In the genomic region with DNA sequence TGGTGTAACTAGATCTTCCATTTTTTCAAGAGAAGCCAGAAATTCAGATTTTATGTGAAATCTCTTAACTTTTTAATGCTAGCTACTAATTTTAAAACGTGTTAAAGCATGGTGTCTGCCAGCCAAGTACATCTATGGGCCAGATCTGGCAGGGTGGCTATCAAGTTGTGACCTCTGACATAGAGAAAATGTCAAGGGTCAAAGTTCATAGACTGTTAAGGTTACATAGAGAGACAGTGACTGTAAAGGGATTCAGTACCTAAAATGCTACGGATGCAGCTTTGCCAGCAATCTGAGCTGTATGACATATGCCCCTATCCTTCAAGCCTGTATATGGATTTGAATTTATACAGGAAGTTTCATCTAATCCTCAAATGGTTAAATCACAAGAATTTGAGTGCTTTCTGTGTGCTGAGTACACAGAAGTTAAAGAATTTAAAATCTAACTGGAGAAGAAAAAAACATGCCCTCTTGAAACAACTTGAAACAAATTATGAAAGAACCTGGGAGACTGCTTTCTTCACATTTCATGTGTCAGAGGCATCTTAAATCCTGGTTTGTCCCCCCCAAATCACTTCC, we compare ENCODE assay signal across 8 cellular contexts. TPM values are rescaled to one million over a fixed set of nuclear protein-coding genes. Genes with fewer than 3 reads are reported as not detected.
DNase-seq lines count a peak whose midpoint lies in the region; ATAC-seq and TF ChIP-seq lines count a peak whose summit lies in the region.

No MANE protein-coding gene starts in this region.

- no peaks in the 10 kb centered on the region for H3K36me3 ChIP-seq in A673 (ENCODE audit: insufficient read depth, low read length, poor library complexity, severe bottlenecking)
- no peaks in the 10 kb centered on the region for H3K36me3 ChIP-seq in HUES48 (ENCODE audit: control insufficient read depth, insufficient read depth, low read length)

- CTCF ChIA-PET in A673 (lab: Charles Lee) = no interaction called here

- H3K9me3 ChIP-seq in A673 (ENCODE audit: low read depth, low read length, poor library complexity, severe bottlenecking) (peaks cover under 1% of the 10 kb centered on the region), HUES48 (ENCODE audit: control insufficient read depth, insufficient read depth, low read length) (no peaks in the 10 kb centered on the region)

- POLR2A ChIA-PET in A673 (lab: Charles Lee; ENCODE audit: low non-redundant PET) = interaction anchor here (0.6 kb wide), 1 partner anchor 12 kb away, joined by 3 read pairs; no protein-coding TSS in a partner anchor
- POLR2A ChIA-PET in naive thymus-derived CD8-positive, alpha-beta T cell (lab: Charles Lee) = interaction anchor here (1.1 to 4.3 kb wide), 6 partner anchors 29 to 205 kb away, joined by 3 to 24 read pairs (median 6); partner anchors contain the start of genes B4GALT4, TIMMDC1 and TMEM39A

- peaks cover 21 to 62% (median 50%) of the 10 kb centered on the region in 4 donors for H3K4me1 Mint-ChIP-seq in naive thymus-derived CD8-positive, alpha-beta T cell

- H3K4me1 ChIP-seq in A673 (ENCODE audit: insufficient read depth, low read length, poor library complexity, severe bottlenecking) (peaks cover 9% of the 10 kb centered on the region), HUES48 (ENCODE audit: control insufficient read depth, insufficient read depth, low read length) (peaks cover 19% of the 10 kb centered on the region)

- H3K27me3 ChIP-seq in A673 (replicated peaks; ENCODE audit: insufficient read depth, low read depth, low read length, poor library complexity) (no peaks in the 10 kb centered on the region), HUES48 (ENCODE audit: control insufficient read depth, insufficient read depth, low read length) (peaks cover 43% of the 10 kb centered on the region)

- no peaks in the 10 kb centered on the region for H3K27me3 Mint-ChIP-seq in naive thymus-derived CD8-positive, alpha-beta T cell

- H3K9ac ChIP-seq in HUES48 (ENCODE audit: low read depth, low read length) = no peak overlapping the region

- H3K9me3 Mint-ChIP-seq in naive thymus-derived CD8-positive, alpha-beta T cell = peaks cover 0 to 5% (median under 1%) of the 10 kb centered on the region in 9 donors

- peak overlapping the region; percentile 86 to 97 (median 92) for H3K4me3 Mint-ChIP-seq in naive thymus-derived CD8-positive, alpha-beta T cell

- TF ChIP-seq CTCF in A673 (conservative IDR thresholded peaks at IDR 0.05; ENCODE audit: low read depth, low read length) = no peak

- BruUV-seq in A673 (replicated peaks; lab: Mats Ljungman, UMichigan) = no TSS peak

- H3K4me3 ChIP-seq in A673 (ENCODE audit: low read depth, low read length, poor library complexity, severe bottlenecking) = peak overlapping the region; percentile 66
- peak overlapping the region; percentile 73 for H3K4me3 ChIP-seq in HUES48 (ENCODE audit: low read depth, low read length)

- intact Hi-C loops in A673 (cut with micrococcal nuclease; ENCODE audit: unreplicated experiment) = loop anchor here (5.0 kb wide), 1 partner anchor 59 kb away; no protein-coding TSS in a partner anchor

- peak overlapping the region; percentile 70 for H3K27ac ChIP-seq in A673 (ENCODE audit: low read depth, low read length, poor library complexity, severe bottlenecking)
- no peak overlapping the region for H3K27ac ChIP-seq in HUES48 (ENCODE audit: low read depth, low read length)
- H3K27ac ChIP-seq in caudate nucleus (ENCODE audit: low read depth, low read length) = peak overlapping the region; percentile 84

- ATAC-seq in naive thymus-derived CD8-positive, alpha-beta T cell = no peak
- no peak for ATAC-seq in GM21619 (IDR thresholded peaks at IDR 0.05; ENCODE audit: unreplicated experiment)
- no peak for ATAC-seq in HG02884 (IDR thresholded peaks at IDR 0.05; ENCODE audit: unreplicated experiment)
- ATAC-seq in GM18502 (IDR thresholded peaks at IDR 0.05; ENCODE audit: poor library complexity, unreplicated experiment) = no peak

- peak overlapping the region; percentile 81 to 98 (median 98) for H3K27ac Mint-ChIP-seq in naive thymus-derived CD8-positive, alpha-beta T cell

- DNase-seq in A673 (ENCODE audit: low spot score) = no peak
- DNase-seq in caudate nucleus (lab: John Stamatoyannopoulos, UW) = no peak
- DNase-seq in naive thymus-derived CD8-positive, alpha-beta T cell = no peak
- DNase-seq in pons (ENCODE audit: low spot score) = no peak

- peaks cover 0 to 2% (median 1%) of the 10 kb centered on the region in 3 donors for H3K36me3 Mint-ChIP-seq in naive thymus-derived CD8-positive, alpha-beta T cell

RNA-seq across cellular contexts. Expression of gene ARHGAP31, which starts 1.0 kb away (rescaled TPM):
- 7.8 and 12.0 TPM in 2 replicates for total RNA-seq in A673 (2021)
- total RNA-seq in naive thymus-derived CD8-positive, alpha-beta T cell = 1 to 10 TPM; 1.1 to 1.8 TPM
- polyA plus RNA-seq in naive thymus-derived CD8-positive, alpha-beta T cell = 1 to 10 TPM in 2 of 3 donors, under 1 TPM in 1; 0.32 to 2.3 (median 1.6) TPM

RNA-seq across cellular contexts. Expression of gene B4GALT4, which starts 52.5 kb away (rescaled TPM):
- 9.9 and 10.8 TPM in 2 replicates for total RNA-seq in A673 (2021)
- total RNA-seq in naive thymus-derived CD8-positive, alpha-beta T cell = 10 to 100 TPM in 1 of 2 experiments, 1 to 10 TPM in 1; 9.2 to 13.2 TPM
- polyA plus RNA-seq in naive thymus-derived CD8-positive, alpha-beta T cell = 1 to 10 TPM; 2.9 to 6.8 (median 5.9) TPM
